Comparison of ENCODE assay signal across 8 cellular contexts in genomic region chr5:141914154-141914743, GRCh38. TPM values are rescaled to one million over a fixed set of nuclear protein-coding genes. Genes with fewer than 3 reads are reported as not detected.
DNase-seq lines count a peak whose midpoint lies in the region; ATAC-seq, FAIRE-seq and TF ChIP-seq lines count a peak whose summit lies in the region.

No MANE protein-coding gene starts in this region.

- ATAC-seq in GM18511 (IDR thresholded peaks at IDR 0.05; ENCODE audit: unreplicated experiment) (peak; percentile 82), HG03280 (IDR thresholded peaks at IDR 0.05; ENCODE audit: unreplicated experiment) (peak; percentile 62), upper lobe of left lung (ENCODE audit: low FRiP score in 2 of 2) (peak; percentile 75 to 88)
- ATAC-seq in activated CD8-positive, alpha-beta T cell treated with anti-CD3 and anti-CD28 coated beads, Interleukin-2, amount 10 ng/mL, durations not matched to agents 7 days and 5 days, result peak; percentile 88
- ATAC-seq in naive thymus-derived CD4-positive, alpha-beta T cell, result peak; percentile 73

- POLR2A ChIA-PET in activated CD8-positive, alpha-beta T cell treated with anti-CD3 and anti-CD28 coated beads, Interleukin-2, amount 10 ng/mL, durations not matched to agents 7 days and 5 days (lab: Charles Lee), result interaction anchor here (1.6 kb wide), 1 partner anchor 9 kb away, joined by 6 read pairs; the partner anchor contains the start of gene DELE1
- POLR2A ChIA-PET in naive thymus-derived CD4-positive, alpha-beta T cell (lab: Charles Lee), result interaction anchor here (1.1 to 1.8 kb wide), 3 partner anchors 9 to 55 kb away, joined by 4 to 14 read pairs (median 5); partner anchors contain the start of genes DELE1 and RNF14

- no peaks in the 10 kb centered on the region for H3K9me3 ChIP-seq in naive thymus-derived CD4-positive, alpha-beta T cell (ENCODE audit: control insufficient read depth in 2 of 3, low read length in 3 of 3)
- H3K9me3 ChIP-seq in upper lobe of left lung, result no peaks in the 10 kb centered on the region

- CTCF ChIA-PET in activated CD8-positive, alpha-beta T cell treated with anti-CD3 and anti-CD28 coated beads, Interleukin-2, amount 10 ng/mL, durations not matched to agents 7 days and 5 days (lab: Charles Lee), result interaction anchor here (0.8 to 5.3 kb wide), 10 partner anchors 8 to 222 kb away, joined by 3 to 44 read pairs (median 6); partner anchors contain the start of gene PCDH12
- CTCF ChIA-PET in naive thymus-derived CD4-positive, alpha-beta T cell (lab: Charles Lee), result interaction anchor here (1.4 to 1.8 kb wide), 2 partner anchors 46 to 249 kb away, joined by 3 to 11 read pairs; no protein-coding TSS in a partner anchor

- intact Hi-C loops in naive thymus-derived CD4-positive, alpha-beta T cell (cut with micrococcal nuclease), result loop anchor here in 1 of 2 donors (1.0 kb wide), 1 partner anchor 46 kb away; no protein-coding TSS in a partner anchor

- H3K27ac Mint-ChIP-seq in activated CD8-positive, alpha-beta T cell treated with anti-CD3 and anti-CD28 coated beads, Interleukin-2, amount 10 ng/mL, durations not matched to agents 7 days and 5 days, result no peak overlapping the region
- H3K27ac Mint-ChIP-seq in naive thymus-derived CD4-positive, alpha-beta T cell, result no peak overlapping the region

- TF ChIP-seq POLR2A in upper lobe of left lung (IDR thresholded peaks at IDR 0.05), result no peak

- TF ChIP-seq CTCF in AG09319 (IDR thresholded peaks at IDR 0.05; ENCODE audit: low read depth, low read length), result peak; percentile 19
- peak; percentile 27 for TF ChIP-seq CTCF in fibroblast of villous mesenchyme (IDR thresholded peaks at IDR 0.05; ENCODE audit: insufficient read depth, low read depth, low read length)
- TF ChIP-seq CTCF in upper lobe of left lung (IDR thresholded peaks at IDR 0.05), result peak in 5 of 6 experiments; percentile 27 to 47 (median 42)

- no peaks in the 10 kb centered on the region for H3K9me3 Mint-ChIP-seq in activated CD8-positive, alpha-beta T cell treated with anti-CD3 and anti-CD28 coated beads, Interleukin-2, amount 10 ng/mL, durations not matched to agents 7 days and 5 days (ENCODE audit: insufficient read depth)
- H3K9me3 Mint-ChIP-seq in naive thymus-derived CD4-positive, alpha-beta T cell, result no peaks in the 10 kb centered on the region

- no peak for DNase-seq in AG09319 (ENCODE audit: extremely low read depth, low read depth)
- DNase-seq in activated CD8-positive, alpha-beta T cell treated with anti-CD3 and anti-CD28 coated beads, Interleukin-2, amount 10 ng/mL, durations not matched to agents 7 days and 5 days, result no peak
- DNase-seq in fibroblast of villous mesenchyme (ENCODE audit: low read depth), result peak; percentile 12
- DNase-seq in naive thymus-derived CD4-positive, alpha-beta T cell, result peak in 4 of 9 donors; percentile 16 to 19 (median 18)
- DNase-seq in upper lobe of left lung, result peak; percentile 74 to 89
- no peak for DNase-seq in urothelium cell line (ENCODE audit: low spot score)

- TF ChIP-seq EP300 in upper lobe of left lung (IDR thresholded peaks at IDR 0.05), result no peak

- H3K4me3 Mint-ChIP-seq in activated CD8-positive, alpha-beta T cell treated with anti-CD3 and anti-CD28 coated beads, Interleukin-2, amount 10 ng/mL, durations not matched to agents 7 days and 5 days, result peak overlapping the region; percentile 21
- H3K4me3 Mint-ChIP-seq in naive thymus-derived CD4-positive, alpha-beta T cell, result peak overlapping the region in 9 of 10 donors; percentile 48 to 75 (median 63)

- no peaks in the 10 kb centered on the region for H3K36me3 ChIP-seq in naive thymus-derived CD4-positive, alpha-beta T cell (ENCODE audit: control insufficient read depth in 2 of 3, insufficient read depth in 3 of 3, low read length in 3 of 3)
- no peaks in the 10 kb centered on the region for H3K36me3 ChIP-seq in upper lobe of left lung

- no peak overlapping the region for H3K27ac ChIP-seq in naive thymus-derived CD4-positive, alpha-beta T cell (ENCODE audit: low read depth, low read length)
- H3K27ac ChIP-seq in upper lobe of left lung, result no peak overlapping the region

- no peaks in the 10 kb centered on the region for H3K36me3 Mint-ChIP-seq in activated CD8-positive, alpha-beta T cell treated with anti-CD3 and anti-CD28 coated beads, Interleukin-2, amount 10 ng/mL, durations not matched to agents 7 days and 5 days (ENCODE audit: low read depth)
- no peaks in the 10 kb centered on the region for H3K36me3 Mint-ChIP-seq in naive thymus-derived CD4-positive, alpha-beta T cell

- peaks cover 0 to 7% of the 10 kb centered on the region in 2 donors for H3K4me1 ChIP-seq in naive thymus-derived CD4-positive, alpha-beta T cell (ENCODE audit: control insufficient read depth in 2 of 2, insufficient read depth in 2 of 2, low read length in 2 of 2)
- peaks cover 6 to 12% (median 11%) of the 10 kb centered on the region in 4 donors for H3K4me1 ChIP-seq in upper lobe of left lung

- WGBS in upper lobe of left lung, 2 donors, result 16 to 33% methylated on average over 9 to 34 of the region's 42 CpGs

- H3K27me3 ChIP-seq in naive thymus-derived CD4-positive, alpha-beta T cell (ENCODE audit: control insufficient read depth in 2 of 2, insufficient read depth in 2 of 2, low read length in 2 of 2), result peaks cover 5 to 10% of the 10 kb centered on the region in 2 donors
- H3K27me3 ChIP-seq in upper lobe of left lung, result no peaks in the 10 kb centered on the region

- H3K27me3 Mint-ChIP-seq in activated CD8-positive, alpha-beta T cell treated with anti-CD3 and anti-CD28 coated beads, Interleukin-2, amount 10 ng/mL, durations not matched to agents 7 days and 5 days (ENCODE audit: low read depth), result peaks cover 48% of the 10 kb centered on the region
- H3K27me3 Mint-ChIP-seq in naive thymus-derived CD4-positive, alpha-beta T cell, result peaks cover 21 to 55% (median 23%) of the 10 kb centered on the region in 5 donors

- peak overlapping the region; percentile 55 for H3K4me3 ChIP-seq in fibroblast of villous mesenchyme (ENCODE audit: low read depth, low read length)
- peak overlapping the region; percentile 48 for H3K4me3 ChIP-seq in naive thymus-derived CD4-positive, alpha-beta T cell (ENCODE audit: low read length)
- peak overlapping the region in 3 of 4 donors; percentile 20 to 45 (median 39) for H3K4me3 ChIP-seq in upper lobe of left lung

- H3K4me1 Mint-ChIP-seq in activated CD8-positive, alpha-beta T cell treated with anti-CD3 and anti-CD28 coated beads, Interleukin-2, amount 10 ng/mL, durations not matched to agents 7 days and 5 days (ENCODE audit: low read depth), result peaks cover 8% of the 10 kb centered on the region
- H3K4me1 Mint-ChIP-seq in naive thymus-derived CD4-positive, alpha-beta T cell, result peaks cover 6 to 18% (median 14%) of the 10 kb centered on the region in 7 donors

- no peak for FAIRE-seq in urothelium cell line (lab: Jason Lieb, UNC)

RNA-seq across cellular contexts. Expression of gene DELE1, which starts 9.4 kb away (rescaled TPM):
- total RNA-seq in activated CD8-positive, alpha-beta T cell treated with anti-CD3 and anti-CD28 coated beads, Interleukin-2, amount 10 ng/mL, durations not matched to agents 7 days and 5 days, result 10 to 100 TPM; 65.7 to 65.8 TPM
- 34.1 and 40.6 TPM in 2 replicates for total RNA-seq in fibroblast of villous mesenchyme
- total RNA-seq in naive thymus-derived CD4-positive, alpha-beta T cell, result 100 to 1,000 TPM in 1 of 5 experiments, 10 to 100 TPM in 4; 77.3 to 101 (median 88.2) TPM
- polyA plus RNA-seq in naive thymus-derived CD4-positive, alpha-beta T cell, result 10 to 100 TPM; 26.4 to 29.9 TPM
- total RNA-seq in upper lobe of left lung, result 100 to 1,000 TPM in 1 of 6 donors, 10 to 100 TPM in 5; 59.4 to 151 (median 87.5) TPM

RNA-seq across cellular contexts. Expression of gene PCDH1, which starts 36.0 kb away (rescaled TPM):
- total RNA-seq in activated CD8-positive, alpha-beta T cell treated with anti-CD3 and anti-CD28 coated beads, Interleukin-2, amount 10 ng/mL, durations not matched to agents 7 days and 5 days, result not detected
- total RNA-seq in fibroblast of villous mesenchyme (0.43 and 3.5 TPM in 2 replicates), upper lobe of left lung (100 to 1,000 TPM in 1 of 6 donors, 10 to 100 TPM in 5; 41.3 to 133 (median 81.6) TPM)
- 1 to 10 TPM in 1 of 5 experiments, under 1 TPM in 1, not detected in 3; 0.53 to 3.2 TPM for total RNA-seq in naive thymus-derived CD4-positive, alpha-beta T cell
- under 1 TPM in 1 of 2 donors, not detected in 1; 0.05 TPM for polyA plus RNA-seq in naive thymus-derived CD4-positive, alpha-beta T cell

RNA-seq across cellular contexts. Expression of gene PCDH12, which starts 43.8 kb away (rescaled TPM):
- under 1 TPM; 0.26 to 0.29 TPM for total RNA-seq in activated CD8-positive, alpha-beta T cell treated with anti-CD3 and anti-CD28 coated beads, Interleukin-2, amount 10 ng/mL, durations not matched to agents 7 days and 5 days
- total RNA-seq in fibroblast of villous mesenchyme (under 0.01 TPM in 1 of 2 replicates, not detected in the other), upper lobe of left lung (10 to 100 TPM in 3 of 6 donors, 1 to 10 TPM in 3; 2.1 to 26.0 (median 10.7) TPM)
- total RNA-seq in naive thymus-derived CD4-positive, alpha-beta T cell, result 1 to 10 TPM in 1 of 5 experiments, under 1 TPM in 1, not detected in 3; 0.78 to 1.5 TPM
- polyA plus RNA-seq in naive thymus-derived CD4-positive, alpha-beta T cell, result under 1 TPM; 0.11 to 0.29 TPM

RNA-seq across cellular contexts. Expression of gene RNF14, which starts 54.7 kb away (rescaled TPM):
- total RNA-seq in activated CD8-positive, alpha-beta T cell treated with anti-CD3 and anti-CD28 coated beads, Interleukin-2, amount 10 ng/mL, durations not matched to agents 7 days and 5 days, result 10 to 100 TPM; 22.2 to 26.0 TPM
- total RNA-seq in fibroblast of villous mesenchyme (56.7 and 76.9 TPM in 2 replicates), upper lobe of left lung (10 to 100 TPM; 20.3 to 54.6 (median 44.3) TPM)
- 10 to 100 TPM; 14.7 to 32.0 (median 24.8) TPM for total RNA-seq in naive thymus-derived CD4-positive, alpha-beta T cell
- 10 to 100 TPM; 33.0 to 40.2 TPM for polyA plus RNA-seq in naive thymus-derived CD4-positive, alpha-beta T cell

Comparison
In these comparisons a context has a peak if more than half of its experiments do, and no peak if none do; other contexts are left out.
1. DNase-seq: peak in fibroblast of villous mesenchyme (single experiment) and upper lobe of left lung (2 of 2); none in AG09319 (single experiment), activated CD8-positive, alpha-beta T cell treated with anti-CD3 and anti-CD28 coated beads, Interleukin-2, amount 10 ng/mL, durations not matched to agents 7 days and 5 days (single experiment) and urothelium cell line (single experiment).
2. Peak in every context shown above with its lines, with median percentiles within 50 percentile points of each other: CTCF ChIP-seq, ATAC-seq and H3K4me3 ChIP-seq.